In genomic region chr6:57021086-57021720, GRCh38 we compare ENCODE assay signal across 8 cellular contexts. TPM values are rescaled to one million over a fixed set of nuclear protein-coding genes. Genes with fewer than 3 reads are reported as not detected.
DNase-seq lines count a peak whose midpoint lies in the region; ATAC-seq and TF ChIP-seq lines count a peak whose summit lies in the region.

No MANE protein-coding gene starts in this region.

- no peaks in the 10 kb centered on the region for H3F3A ChIP-seq in SU-DHL-6 (ENCODE audit: insufficient read depth)

- peak; percentile 55 to 67 (median 60) for ATAC-seq in natural killer cell
- ATAC-seq in natural killer cell treated with Interleukin-12 subunit alpha and Interleukin-12 subunit beta and Interleukin-15 and Interleukin-18, amount 100 ng/mL, for 72 hours, result no peak
- ATAC-seq in stimulated activated memory B cell treated with anti-CD40 and anti-IgM and Interleukin-4, amounts not matched to agents 10 μg/mL and 1 μg/mL and 100 μg/mL, for 72 hours, result no peak

- no peaks in the 10 kb centered on the region for H4K20me1 ChIP-seq in SU-DHL-6 (ENCODE audit: low read depth, low read length)

- no peak overlapping the region for H3K4me3 ChIP-seq in SU-DHL-6 (ENCODE audit: insufficient read depth, low read length, poor library complexity, severe bottlenecking)
- H3K4me3 ChIP-seq in fibroblast of pulmonary artery (replicated peaks; ENCODE audit: low read depth, low read length), result no peak overlapping the region
- no peak overlapping the region for H3K4me3 ChIP-seq in ovary

- WGBS in ovary, 3 donors, result 26 to 48% (median 38%) methylated on average over 1 of the region's 1 CpG

- no peaks in the 10 kb centered on the region for H3K27me3 ChIP-seq in SU-DHL-6 (ENCODE audit: low read length)
- no peaks in the 10 kb centered on the region for H3K27me3 ChIP-seq in ovary

- TF ChIP-seq CTCF in natural killer cell (IDR thresholded peaks at IDR 0.05), result peak; percentile 64
- peak; percentile 87 for TF ChIP-seq CTCF in HFFc6 (IDR thresholded peaks at IDR 0.05)
- peak; percentile 85 for TF ChIP-seq CTCF in SU-DHL-6 (IDR thresholded peaks at IDR 0.05; ENCODE audit: insufficient read depth, low read length, poor library complexity, severe bottlenecking)
- TF ChIP-seq CTCF in fibroblast of pulmonary artery (IDR thresholded peaks at IDR 0.05; ENCODE audit: low read length, missing control alignments), result peak; percentile 47
- TF ChIP-seq CTCF in ovary (IDR thresholded peaks at IDR 0.05), result peak in 2 of 3 donors; percentile 24 to 38

- H3K4me3 Mint-ChIP-seq in natural killer cell (no peak overlapping the region), HFFc6 (no peak overlapping the region)
- H3K4me3 Mint-ChIP-seq in natural killer cell treated with Interleukin-12 subunit alpha and Interleukin-12 subunit beta and Interleukin-15 and Interleukin-18, amount 100 ng/mL, for 72 hours, result no peak overlapping the region
- no peak overlapping the region for H3K4me3 Mint-ChIP-seq in stimulated activated memory B cell treated with anti-CD40 and anti-IgM and Interleukin-4, amounts not matched to agents 10 μg/mL and 1 μg/mL and 100 μg/mL, for 72 hours

- no peaks in the 10 kb centered on the region for H3K4me1 ChIP-seq in ovary (ENCODE audit: insufficient read depth)

- no peaks in the 10 kb centered on the region for H3K4me1 Mint-ChIP-seq in natural killer cell
- no peaks in the 10 kb centered on the region for H3K4me1 Mint-ChIP-seq in natural killer cell treated with Interleukin-12 subunit alpha and Interleukin-12 subunit beta and Interleukin-15 and Interleukin-18, amount 100 ng/mL, for 72 hours (ENCODE audit: low read depth in 2 of 2)
- peaks cover 6% of the 10 kb centered on the region for H3K4me1 Mint-ChIP-seq in HFFc6 (ENCODE audit: low read depth)
- no peaks in the 10 kb centered on the region for H3K4me1 Mint-ChIP-seq in stimulated activated memory B cell treated with anti-CD40 and anti-IgM and Interleukin-4, amounts not matched to agents 10 μg/mL and 1 μg/mL and 100 μg/mL, for 72 hours

- no peaks in the 10 kb centered on the region for H3K79me2 ChIP-seq in SU-DHL-6 (ENCODE audit: insufficient read depth, low read length)

- TF ChIP-seq POLR2A in ovary (IDR thresholded peaks at IDR 0.05), result no peak

- H3K36me3 Mint-ChIP-seq in natural killer cell, result peaks cover 16% of the 10 kb centered on the region
- H3K36me3 Mint-ChIP-seq in natural killer cell treated with Interleukin-12 subunit alpha and Interleukin-12 subunit beta and Interleukin-15 and Interleukin-18, amount 100 ng/mL, for 72 hours, result peaks cover 15% of the 10 kb centered on the region
- H3K36me3 Mint-ChIP-seq in HFFc6 (ENCODE audit: low read depth), result peaks cover 17% of the 10 kb centered on the region
- peaks cover 14% of the 10 kb centered on the region for H3K36me3 Mint-ChIP-seq in stimulated activated memory B cell treated with anti-CD40 and anti-IgM and Interleukin-4, amounts not matched to agents 10 μg/mL and 1 μg/mL and 100 μg/mL, for 72 hours

- H3K27ac Mint-ChIP-seq in natural killer cell, result no peak overlapping the region
- H3K27ac Mint-ChIP-seq in natural killer cell treated with Interleukin-12 subunit alpha and Interleukin-12 subunit beta and Interleukin-15 and Interleukin-18, amount 100 ng/mL, for 72 hours, result no peak overlapping the region
- no peak overlapping the region for H3K27ac Mint-ChIP-seq in HFFc6
- H3K27ac Mint-ChIP-seq in stimulated activated memory B cell treated with anti-CD40 and anti-IgM and Interleukin-4, amounts not matched to agents 10 μg/mL and 1 μg/mL and 100 μg/mL, for 72 hours, result no peak overlapping the region

- no peak overlapping the region for H3K27ac ChIP-seq in SU-DHL-6 (ENCODE audit: low read depth, low read length)
- H3K27ac ChIP-seq in ovary, result no peak overlapping the region

- intact Hi-C loops in natural killer cell (cut with micrococcal nuclease) (loop anchor here (1.0 kb wide), 1 partner anchor 117 kb away; no protein-coding TSS in a partner anchor), ovary (cut with DNase I) (no loop called here)

- H3K9me3 Mint-ChIP-seq in natural killer cell, result peaks cover 4 to 10% of the 10 kb centered on the region in 2 donors
- peaks cover 14% of the 10 kb centered on the region for H3K9me3 Mint-ChIP-seq in natural killer cell treated with Interleukin-12 subunit alpha and Interleukin-12 subunit beta and Interleukin-15 and Interleukin-18, amount 100 ng/mL, for 72 hours
- peaks cover 9% of the 10 kb centered on the region for H3K9me3 Mint-ChIP-seq in HFFc6
- H3K9me3 Mint-ChIP-seq in stimulated activated memory B cell treated with anti-CD40 and anti-IgM and Interleukin-4, amounts not matched to agents 10 μg/mL and 1 μg/mL and 100 μg/mL, for 72 hours, result peaks cover 24% of the 10 kb centered on the region

- TF ChIP-seq EP300 in ovary (IDR thresholded peaks at IDR 0.05), result no peak

- DNase-seq in natural killer cell (no peak), HFFc6 (peak; percentile 69), NCI-H1417 (lab: John Stamatoyannopoulos, UW) (peak in 2 of 3 experiments; percentile 39 to 57), fibroblast of pulmonary artery (ENCODE audit: low read depth) (peak; percentile 73), ovary (no peak)
- no peak for DNase-seq in natural killer cell treated with Interleukin-12 subunit alpha and Interleukin-12 subunit beta and Interleukin-15 and Interleukin-18, amount 100 ng/mL, for 72 hours (ENCODE audit: low spot score)

- H3K36me3 ChIP-seq in SU-DHL-6 (ENCODE audit: low read length) (no peaks in the 10 kb centered on the region), ovary (no peaks in the 10 kb centered on the region)

- H3K9ac ChIP-seq in SU-DHL-6 (ENCODE audit: low read length), result no peak overlapping the region

- no peak overlapping the region for H2AFZ ChIP-seq in SU-DHL-6 (ENCODE audit: low read depth, low read length, severe bottlenecking)

- no peak overlapping the region for H3K4me2 ChIP-seq in SU-DHL-6 (ENCODE audit: low read depth, low read length, poor library complexity, severe bottlenecking)

- H3K9me3 ChIP-seq in SU-DHL-6 (ENCODE audit: insufficient read depth, low read length) (no peaks in the 10 kb centered on the region), ovary (no peaks in the 10 kb centered on the region)

- H3K27me3 Mint-ChIP-seq in natural killer cell (ENCODE audit: low read depth in 2 of 2), result peaks cover 7 to 17% of the 10 kb centered on the region in 2 donors
- H3K27me3 Mint-ChIP-seq in natural killer cell treated with Interleukin-12 subunit alpha and Interleukin-12 subunit beta and Interleukin-15 and Interleukin-18, amount 100 ng/mL, for 72 hours, result peaks cover 14 to 23% of the 10 kb centered on the region in 2 donors
- no peaks in the 10 kb centered on the region; the same call in none of the 2 replicates for H3K27me3 Mint-ChIP-seq in HFFc6 (ENCODE audit: insufficient read depth)
- no peaks in the 10 kb centered on the region for H3K27me3 Mint-ChIP-seq in stimulated activated memory B cell treated with anti-CD40 and anti-IgM and Interleukin-4, amounts not matched to agents 10 μg/mL and 1 μg/mL and 100 μg/mL, for 72 hours

- H3K9me2 ChIP-seq in SU-DHL-6 (replicated peaks; ENCODE audit: insufficient read depth, low read length), result no peaks in the 10 kb centered on the region

RNA-seq across cellular contexts. Expression of gene KIAA1586, which starts 25.3 kb away (rescaled TPM):
- 10 to 100 TPM; 11.2 to 14.2 (median 12.3) TPM for total RNA-seq in natural killer cell
- total RNA-seq in natural killer cell treated with Interleukin-12 subunit alpha and Interleukin-12 subunit beta and Interleukin-15 and Interleukin-18, amount 100 ng/mL, for 72 hours, result 10 to 100 TPM; 11.4 to 16.8 TPM
- 10 to 100 TPM; 14.1 to 18.6 (median 16.4) TPM for total RNA-seq in HFFc6 (2021; fragmentation: NEBNext Ultra II Directional; extraction: Animal tissue kit (Norgen Biotek cat#: 25700))
- 10 to 100 TPM in 6 of 7 donors, 1 to 10 TPM in 1; 6.4 to 34.4 (median 20.5) TPM for total RNA-seq in ovary
- 1 to 10 TPM; 6.8 to 9.4 TPM for polyA plus RNA-seq in ovary

Comparison
In these comparisons a context has a peak if more than half of its experiments do, and no peak if none do; other contexts are left out.
1. ATAC-seq: peak in natural killer cell (3 of 3); none in natural killer cell treated with Interleukin-12 subunit alpha and Interleukin-12 subunit beta and Interleukin-15 and Interleukin-18, amount 100 ng/mL, for 72 hours (0 of 2) and stimulated activated memory B cell treated with anti-CD40 and anti-IgM and Interleukin-4, amounts not matched to agents 10 μg/mL and 1 μg/mL and 100 μg/mL, for 72 hours (single experiment).
2. DNase-seq: peak in HFFc6 (single experiment), NCI-H1417 (2 of 3) and fibroblast of pulmonary artery (single experiment); none in natural killer cell (single experiment), natural killer cell treated with Interleukin-12 subunit alpha and Interleukin-12 subunit beta and Interleukin-15 and Interleukin-18, amount 100 ng/mL, for 72 hours (single experiment) and ovary (0 of 5).
3. CTCF ChIP-seq: peak in every context shown above with its lines; median percentile 87 in HFFc6; 85 in SU-DHL-6; 64 in natural killer cell; 47 in fibroblast of pulmonary artery; 31 in ovary.